11 cellular contexts compared by ENCODE assay signal in genomic region chr5:102048940-102049339, GRCh38.
DNase-seq lines count a peak whose midpoint lies in the region; ATAC-seq lines count a peak whose summit lies in the region.
"Had no signal": no experiment of that assay in that cellular context is flagged by ENCODE, and none has a peak within 500 bp of the region (broad histone marks: within the 10 kb centered on the region; RNA-seq: fewer than 3 reads in every experiment).

No MANE protein-coding gene starts in this region.

- DNase-seq in NCI-H748 (lab: John Stamatoyannopoulos, UW; ENCODE audit: unreplicated experiment) (peak; percentile 48), NCI-H748 treated with DMSO at 0.1 percent for 48 hours (lab: John Stamatoyannopoulos, UW) (no peak), NCI-H2081 treated with DMSO at 0.1 percent for 48 hours (lab: John Stamatoyannopoulos, UW) (peak; percentile 26), SHP77 treated with DMSO at 0.1 percent for 48 hours (lab: John Stamatoyannopoulos, UW) (peak; percentile 90), pons (ENCODE audit: low spot score) (peak; percentile 8)
- DNase-seq: 8988T; activated naive CD8-positive, alpha-beta T cell treated with anti-CD3 and anti-CD28 coated beads, Interleukin-2, amount 10 ng/mL, durations not matched to agents 7 days and 5 days had no signal

- ATAC-seq in HG02588 (IDR thresholded peaks at IDR 0.05; ENCODE audit: unreplicated experiment) (no peak), HG03175 (IDR thresholded peaks at IDR 0.05; ENCODE audit: unreplicated experiment) (no peak), HG02870 (IDR thresholded peaks at IDR 0.05; ENCODE audit: unreplicated experiment) (no peak)
- ATAC-seq: Right ventricle myocardium inferior had no signal
